Comparison of ENCODE assay signal across 8 cellular contexts in genomic region chr15:24878153-24878552, GRCh38.
DNase-seq lines count a peak whose midpoint lies in the region; TF ChIP-seq lines count a peak whose summit lies in the region.

No MANE protein-coding gene starts in this region.

- no peak overlapping the region for H3K9ac ChIP-seq in mammary epithelial cell (ENCODE audit: insufficient read depth, low read length)

- dilution Hi-C loops in mammary epithelial cell (cut with HindIII; ENCODE audit: low sequenced_read_pairs), result no loop called here

- intact Hi-C loops in mammary epithelial cell (cut with micrococcal nuclease), result no loop called here

- no peaks in the 10 kb centered on the region for H3K4me1 ChIP-seq in mammary epithelial cell (ENCODE audit: insufficient read depth, low read length)

- WGBS in mammary epithelial cell (ENCODE audit: low coverage, missing lambda C conversion rate), result 27% methylated on average over 25 of the region's 37 CpGs

- H3K36me3 ChIP-seq in mammary epithelial cell (ENCODE audit: insufficient read depth, low read length), result no peaks in the 10 kb centered on the region

- no peaks in the 10 kb centered on the region for H3K4me1 Mint-ChIP-seq in activated CD4-positive, alpha-beta T cell treated with anti-CD3 and anti-CD28 coated beads, Interleukin-2, amount 10 ng/mL, durations not matched to agents 7 days and 5 days
- no peaks in the 10 kb centered on the region for H3K4me1 Mint-ChIP-seq in type B pancreatic cell (ENCODE audit: unreplicated experiment)

- DNase-seq in activated CD4-positive, alpha-beta T cell treated with anti-CD3 and anti-CD28 coated beads, Interleukin-2, amount 10 ng/mL, durations not matched to agents 7 days and 5 days, result no peak
- no peak for DNase-seq in activated CD4-positive, alpha-beta T cell treated with anti-CD3 and anti-CD28 coated beads, Interleukin-2, amount 50 U/mL, for 1 hour
- DNase-seq in mammary epithelial cell, result peak; percentile 1
- DNase-seq in left kidney (ENCODE audit: low read depth, low spot score), result peak; percentile 87
- no peak for DNase-seq in type B pancreatic cell (ENCODE audit: extremely low spot score, unreplicated experiment)
- no peak for DNase-seq in NCI-H1092 treated with DMSO at 0.1 percent for 48 hours (lab: John Stamatoyannopoulos, UW)
- no peak for DNase-seq in SKM-1 treated with dmso at 0.1 percent for 144 hours (lab: John Stamatoyannopoulos, UW; ENCODE audit: unreplicated experiment)
- DNase-seq in COLO829 (ENCODE audit: low spot score), result no peak

- H3K27ac Mint-ChIP-seq in activated CD4-positive, alpha-beta T cell treated with anti-CD3 and anti-CD28 coated beads, Interleukin-2, amount 10 ng/mL, durations not matched to agents 7 days and 5 days, result no peak overlapping the region
- H3K27ac Mint-ChIP-seq in type B pancreatic cell, result no peak overlapping the region

- no peaks in the 10 kb centered on the region for H3K27me3 ChIP-seq in mammary epithelial cell (ENCODE audit: insufficient read depth, low read length)

- CTCF ChIA-PET in activated CD4-positive, alpha-beta T cell treated with anti-CD3 and anti-CD28 coated beads, Interleukin-2, amount 10 ng/mL, durations not matched to agents 7 days and 5 days (lab: Charles Lee), result no interaction called here
- CTCF ChIA-PET in mammary epithelial cell (lab: Charles Lee; ENCODE audit: low non-redundant PET), result no interaction called here

- H3K4me3 Mint-ChIP-seq in activated CD4-positive, alpha-beta T cell treated with anti-CD3 and anti-CD28 coated beads, Interleukin-2, amount 10 ng/mL, durations not matched to agents 7 days and 5 days, result peak overlapping the region; percentile 19
- peak overlapping the region; percentile 68 for H3K4me3 Mint-ChIP-seq in type B pancreatic cell

- H2AFZ ChIP-seq in mammary epithelial cell (ENCODE audit: low read depth, low read length), result peak overlapping the region; percentile 69

- in situ Hi-C loops in mammary epithelial cell (cut with MboI; ENCODE audit: low sequenced_read_pairs in 2 of 2), result loop anchor here in 1 of 2 donors (25.0 kb wide), 1 partner anchor 109 kb away; no protein-coding TSS in a partner anchor

- POLR2A ChIA-PET in activated CD4-positive, alpha-beta T cell treated with anti-CD3 and anti-CD28 coated beads, Interleukin-2, amount 10 ng/mL, durations not matched to agents 7 days and 5 days (lab: Charles Lee), result no interaction called here

- no peaks in the 10 kb centered on the region for H4K20me1 ChIP-seq in mammary epithelial cell (ENCODE audit: insufficient read depth, low read length)

- H3K4me2 ChIP-seq in mammary epithelial cell (ENCODE audit: insufficient read depth, low read depth, low read length), result peak overlapping the region; percentile 48

- no peaks in the 10 kb centered on the region for H3K36me3 Mint-ChIP-seq in activated CD4-positive, alpha-beta T cell treated with anti-CD3 and anti-CD28 coated beads, Interleukin-2, amount 10 ng/mL, durations not matched to agents 7 days and 5 days (ENCODE audit: low read depth)
- H3K36me3 Mint-ChIP-seq in type B pancreatic cell, result no peaks in the 10 kb centered on the region

- H3K27ac ChIP-seq in mammary epithelial cell (ENCODE audit: insufficient read depth, low read depth, low read length), result no peak overlapping the region

- no peaks in the 10 kb centered on the region for H3K27me3 Mint-ChIP-seq in activated CD4-positive, alpha-beta T cell treated with anti-CD3 and anti-CD28 coated beads, Interleukin-2, amount 10 ng/mL, durations not matched to agents 7 days and 5 days
- no peaks in the 10 kb centered on the region for H3K27me3 Mint-ChIP-seq in type B pancreatic cell

- H3K4me3 ChIP-seq in mammary epithelial cell (replicated peaks in 1 of 3; ENCODE audit: insufficient read depth in 1 of 3, low read depth in 2 of 3, low read length in 3 of 3), result peak overlapping the region; percentile 25 to 43 (median 31)

- no TSS peak for BruUV-seq in mammary epithelial cell (replicated peaks; lab: Mats Ljungman, UMichigan)

- no peaks in the 10 kb centered on the region for H3K79me2 ChIP-seq in mammary epithelial cell (ENCODE audit: insufficient read depth, low read length)

- peaks cover 15% of the 10 kb centered on the region for H3K9me3 ChIP-seq in mammary epithelial cell (replicated peaks; ENCODE audit: insufficient read depth, low read length)

- TF ChIP-seq CTCF in mammary epithelial cell (conservative IDR thresholded peaks at IDR 0.05 in 1 of 2, IDR thresholded peaks at IDR 0.05 in 1 of 2; ENCODE audit: extremely low read depth in 1 of 2, insufficient read depth in 1 of 2, low read depth in 1 of 2, low read length in 2 of 2), result no peak
- no peak for TF ChIP-seq CTCF in type B pancreatic cell (conservative IDR thresholded peaks at IDR 0.05)

- peaks cover 25% of the 10 kb centered on the region for H3K9me3 Mint-ChIP-seq in activated CD4-positive, alpha-beta T cell treated with anti-CD3 and anti-CD28 coated beads, Interleukin-2, amount 10 ng/mL, durations not matched to agents 7 days and 5 days
- no peaks in the 10 kb centered on the region for H3K9me3 Mint-ChIP-seq in type B pancreatic cell

Comparison
In these comparisons a context has a peak if more than half of its experiments do, and no peak if none do; other contexts are left out.
1. DNase-seq: peak in mammary epithelial cell (single experiment) and left kidney (single experiment); none in activated CD4-positive, alpha-beta T cell treated with anti-CD3 and anti-CD28 coated beads, Interleukin-2, amount 10 ng/mL, durations not matched to agents 7 days and 5 days (single experiment), activated CD4-positive, alpha-beta T cell treated with anti-CD3 and anti-CD28 coated beads, Interleukin-2, amount 50 U/mL, for 1 hour (single experiment), type B pancreatic cell (single experiment), NCI-H1092 treated with DMSO at 0.1 percent for 48 hours (single experiment), SKM-1 treated with dmso at 0.1 percent for 144 hours (single experiment) and COLO829 (single experiment).